In the genomic region with DNA sequence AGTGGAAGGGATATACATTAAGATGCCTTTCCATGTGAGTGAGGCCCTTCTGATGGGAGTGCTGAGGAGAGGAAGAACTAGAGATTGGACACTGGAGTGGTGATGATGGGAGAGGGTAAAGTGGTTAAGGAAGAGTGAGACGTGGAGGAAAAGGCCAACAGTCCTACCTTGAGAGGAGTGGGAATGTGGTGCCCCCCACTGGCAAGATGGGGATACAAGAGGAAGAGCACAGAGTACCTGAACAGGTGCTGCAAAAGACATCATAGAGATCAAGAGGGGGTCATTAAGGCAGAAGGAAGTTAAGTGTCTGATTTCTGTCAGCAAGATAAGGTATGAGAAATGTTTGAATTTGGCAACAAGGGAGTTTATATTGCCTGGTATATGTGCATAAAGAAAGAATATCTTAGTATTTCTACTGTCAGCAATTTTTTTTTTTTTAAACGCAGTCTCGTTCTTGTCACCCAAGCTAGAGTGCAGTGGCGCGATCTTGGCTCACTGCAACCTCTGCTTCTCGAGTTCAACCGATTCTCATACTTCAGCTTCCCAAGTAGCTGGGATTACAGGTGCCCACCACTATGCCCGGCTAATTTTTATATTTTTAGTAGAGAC, we compare ENCODE assay signal across 9 cellular contexts. TPM values are rescaled to one million over a fixed set of nuclear protein-coding genes. Genes with fewer than 3 reads are reported as not detected.
DNase-seq lines count a peak whose midpoint lies in the region; ATAC-seq lines count a peak whose summit lies in the region.
"Had no signal": no experiment of that assay in that cellular context is flagged by ENCODE, and none has a peak within 500 bp of the region (broad histone marks: within the 10 kb centered on the region; RNA-seq: fewer than 3 reads in every experiment).

No MANE protein-coding gene starts in this region.

- ATAC-seq in sciatic nerve: no peak
- no peak for ATAC-seq in HG02642 (IDR thresholded peaks at IDR 0.05; ENCODE audit: poor library complexity, unreplicated experiment)
- ATAC-seq: Panc1 had no signal

- intact Hi-C loops in sciatic nerve (cut with DNase I): no loop called here

- DNase-seq in ELR (ENCODE audit: low read depth) (peak; percentile 20), NCI-H526 (lab: John Stamatoyannopoulos, UW) (peak; percentile 9 to 68), iPS DF 19.7 (ENCODE audit: low read depth, low spot score) (peak; percentile 40), C1 segment of cervical spinal cord (lab: John Stamatoyannopoulos, UW) (no peak), sciatic nerve (ENCODE audit: low spot score) (no peak)
- DNase-seq in activated effector memory CD4-positive, alpha-beta T cell treated with Interleukin-2 at 50 U/mL for 16 hours: peak; percentile 36
- peak in 2 of 3 donors; percentile 9 to 28 for DNase-seq in stimulated activated CD4-positive, alpha-beta T cell treated with anti-CD3 and anti-CD28 coated beads, TNF-alpha, amount 100 ng/mL, for 48 hours (ENCODE audit: low read depth in 3 of 3)

RNA-seq across cellular contexts. Expression of a gene that starts 34.0 kb away (rescaled TPM):
- 88.9 TPM for total RNA-seq in sciatic nerve

RNA-seq across cellular contexts. Expression of a gene that starts 37.4 kb away (rescaled TPM):
- 40.1 TPM for total RNA-seq in sciatic nerve

RNA-seq across cellular contexts. Expression of a gene that starts 53.9 kb away (rescaled TPM):
- total RNA-seq in sciatic nerve: 12.2 TPM

RNA-seq across cellular contexts. Expression of a gene that starts 54.6 kb away (rescaled TPM):
- total RNA-seq in sciatic nerve: 149 TPM

Comparison
In these comparisons a context has a peak if more than half of its experiments do, and no peak if none do; other contexts are left out.
1. DNase-seq: peak in ELR (single experiment), NCI-H526 (2 of 2), activated effector memory CD4-positive, alpha-beta T cell treated with Interleukin-2 at 50 U/mL for 16 hours (single experiment), iPS DF 19.7 (single experiment) and stimulated activated CD4-positive, alpha-beta T cell treated with anti-CD3 and anti-CD28 coated beads, TNF-alpha, amount 100 ng/mL, for 48 hours (2 of 3); none in C1 segment of cervical spinal cord (0 of 14) and sciatic nerve (single experiment).